In genomic region chr15:70614221-70614620, GRCh38 we compare ENCODE assay signal across 27 cellular contexts.
"Had no signal": no experiment of that assay in that cellular context is flagged by ENCODE, and none has a peak within 500 bp of the region (broad histone marks: within the 10 kb centered on the region; RNA-seq: fewer than 3 reads in every experiment).

No MANE protein-coding gene starts in this region.

- H3K9ac ChIP-seq: neural progenitor cell, parathyroid adenoma had no signal

- H2AFZ ChIP-seq: neural progenitor cell, parathyroid adenoma had no signal

- H3K36me3 ChIP-seq: neural progenitor cell, ovary, right lobe of liver, sigmoid colon, stomach, thoracic aorta, thyroid gland, tibial nerve, upper lobe of right lung, vagina had no signal

- H3K9me3 ChIP-seq: ovary, psoas muscle, right lobe of liver, sigmoid colon, stomach, thoracic aorta, thyroid gland, tibial nerve, upper lobe of right lung, vagina had no signal

- DNase-seq: natural killer cell; occipital lobe; ovary; posterior cingulate gyrus; psoas muscle; right cardiac atrium; right lobe of liver; sigmoid colon; small intestine; stimulated activated CD4-positive, alpha-beta T cell treated with anti-CD3 and anti-CD28 coated beads, Interleukin-15, amount 100 ng/mL, for 24 hours; stimulated activated CD4-positive, alpha-beta T cell treated with anti-CD3 and anti-CD28 coated beads, Interleukin-2, amount 100 ng/mL, for 24 hours; stimulated activated CD4-positive, alpha-beta T cell treated with anti-CD3 and anti-CD28 coated beads, Interleukin-2, amount 100 ng/mL, for 48 hours; stimulated activated CD4-positive, alpha-beta T cell treated with anti-CD3 and anti-CD28 coated beads, Interleukin-4, amount 100 ng/mL, for 24 hours; stimulated activated naive B cell treated with anti-CD40 and anti-IgM and Interleukin-4, amounts not matched to agents 10 μg/mL and 1 μg/mL and 100 μg/mL, for 72 hours; stimulated activated naive CD4-positive, alpha-beta T cell treated with Interleukin-2 at 50 U/mL for 16 hours; stomach; thyroid gland; upper lobe of right lung had no signal

- H3K27ac ChIP-seq: neural progenitor cell, parathyroid adenoma, psoas muscle, right lobe of liver, sigmoid colon, stomach, thoracic aorta, thyroid gland, tibial nerve, upper lobe of right lung, vagina had no signal

- H3K27me3 Mint-ChIP-seq: stimulated activated naive CD8-positive, alpha-beta T cell treated with anti-CD3 and anti-CD28 coated beads, Interleukin-15, Interleukin-2, amounts not matched to agents 100 ng/mL and 50 ng/mL, for 24 hours; type B pancreatic cell had no signal

- H3K27me3 ChIP-seq: neural progenitor cell, ovary, right lobe of liver, sigmoid colon, stomach, thyroid gland, tibial nerve, upper lobe of right lung, vagina had no signal

- H3K4me1 ChIP-seq: neural progenitor cell, parathyroid adenoma, upper lobe of right lung had no signal

- ATAC-seq: natural killer cell; psoas muscle; right cardiac atrium; right lobe of liver; stimulated activated effector memory CD8-positive, alpha-beta T cell treated with anti-CD3 and anti-CD28 coated beads, Interleukin-12 subunit alpha, Interleukin-12 subunit beta, amount 100 ng/mL, for 72 hours; stimulated activated naive B cell treated with anti-CD40 and anti-IgM and Interleukin-4, amounts not matched to agents 10 μg/mL and 1 μg/mL and 100 μg/mL, for 72 hours; upper lobe of right lung had no signal

- H3K79me2 ChIP-seq: parathyroid adenoma had no signal

- FAIRE-seq: small intestine had no signal

- H3K4me2 ChIP-seq: neural progenitor cell had no signal

- H3K36me3 Mint-ChIP-seq: natural killer cell; neural progenitor cell; stimulated activated effector memory CD8-positive, alpha-beta T cell treated with anti-CD3 and anti-CD28 coated beads, Interleukin-12 subunit alpha, Interleukin-12 subunit beta, amount 100 ng/mL, for 72 hours; stimulated activated naive B cell treated with anti-CD40 and anti-IgM and Interleukin-4, amounts not matched to agents 10 μg/mL and 1 μg/mL and 100 μg/mL, for 72 hours; type B pancreatic cell had no signal

- H3K4me3 ChIP-seq: neural progenitor cell, ovary, psoas muscle, right lobe of liver, sigmoid colon, stomach, thoracic aorta, thyroid gland, tibial nerve, upper lobe of right lung, vagina had no signal

- H3K9me3 Mint-ChIP-seq: natural killer cell; neural progenitor cell; stimulated activated effector memory CD8-positive, alpha-beta T cell treated with anti-CD3 and anti-CD28 coated beads, Interleukin-12 subunit alpha, Interleukin-12 subunit beta, amount 100 ng/mL, for 72 hours; stimulated activated naive B cell treated with anti-CD40 and anti-IgM and Interleukin-4, amounts not matched to agents 10 μg/mL and 1 μg/mL and 100 μg/mL, for 72 hours; stimulated activated naive CD8-positive, alpha-beta T cell treated with anti-CD3 and anti-CD28 coated beads, Interleukin-15, Interleukin-2, amounts not matched to agents 100 ng/mL and 50 ng/mL, for 24 hours; type B pancreatic cell had no signal

- H3K4me3 Mint-ChIP-seq: natural killer cell; nephron; neural progenitor cell; stimulated activated effector memory CD8-positive, alpha-beta T cell treated with anti-CD3 and anti-CD28 coated beads, Interleukin-12 subunit alpha, Interleukin-12 subunit beta, amount 100 ng/mL, for 72 hours; stimulated activated naive B cell treated with anti-CD40 and anti-IgM and Interleukin-4, amounts not matched to agents 10 μg/mL and 1 μg/mL and 100 μg/mL, for 72 hours; stimulated activated naive CD8-positive, alpha-beta T cell treated with anti-CD3 and anti-CD28 coated beads, Interleukin-15, Interleukin-2, amounts not matched to agents 100 ng/mL and 50 ng/mL, for 24 hours; type B pancreatic cell had no signal

- H3K27ac Mint-ChIP-seq: natural killer cell; neural progenitor cell; stimulated activated effector memory CD8-positive, alpha-beta T cell treated with anti-CD3 and anti-CD28 coated beads, Interleukin-12 subunit alpha, Interleukin-12 subunit beta, amount 100 ng/mL, for 72 hours; stimulated activated naive B cell treated with anti-CD40 and anti-IgM and Interleukin-4, amounts not matched to agents 10 μg/mL and 1 μg/mL and 100 μg/mL, for 72 hours; stimulated activated naive CD8-positive, alpha-beta T cell treated with anti-CD3 and anti-CD28 coated beads, Interleukin-15, Interleukin-2, amounts not matched to agents 100 ng/mL and 50 ng/mL, for 24 hours; type B pancreatic cell had no signal

- H3K4me1 Mint-ChIP-seq: natural killer cell; stimulated activated effector memory CD8-positive, alpha-beta T cell treated with anti-CD3 and anti-CD28 coated beads, Interleukin-12 subunit alpha, Interleukin-12 subunit beta, amount 100 ng/mL, for 72 hours; stimulated activated naive B cell treated with anti-CD40 and anti-IgM and Interleukin-4, amounts not matched to agents 10 μg/mL and 1 μg/mL and 100 μg/mL, for 72 hours had no signal
